In the genomic region with DNA sequence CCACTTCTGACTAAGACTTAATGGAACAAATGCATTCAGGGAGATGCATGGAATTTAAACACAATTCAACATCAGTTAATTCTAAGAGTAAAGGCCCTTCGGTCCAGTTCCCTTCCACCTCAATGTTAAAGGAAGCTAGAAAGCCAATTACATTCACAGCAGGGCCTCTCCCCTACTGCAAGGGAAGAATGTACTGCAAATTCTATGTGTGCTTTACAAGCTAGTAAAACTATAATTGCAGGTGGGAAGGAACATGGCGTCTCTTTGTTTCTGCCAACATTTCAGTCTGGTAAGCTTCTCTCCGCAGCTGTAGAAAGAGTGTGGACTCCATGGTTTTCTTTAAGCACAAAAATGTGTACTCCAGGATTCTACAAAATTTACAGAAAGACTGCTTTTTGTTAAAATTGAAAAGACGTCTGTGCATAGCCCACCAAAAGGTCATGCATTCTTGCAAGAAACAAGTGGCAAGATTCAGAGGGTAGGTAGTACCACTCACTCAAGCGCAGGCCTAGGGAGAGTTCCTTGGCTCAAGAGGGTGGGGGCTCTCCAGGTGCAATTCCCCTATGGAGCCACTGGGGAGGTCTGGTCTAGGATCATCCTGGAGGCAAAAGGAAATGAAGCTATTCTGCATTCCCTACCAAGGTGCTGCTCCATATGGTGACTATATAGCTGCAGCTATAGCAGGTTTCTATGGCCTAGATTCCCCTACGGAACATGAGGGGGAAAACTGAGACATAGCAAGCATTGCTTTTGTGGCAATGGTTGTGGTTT, we compare ENCODE assay signal across 15 cellular contexts.
DNase-seq lines count a peak whose midpoint lies in the region; ATAC-seq and TF ChIP-seq lines count a peak whose summit lies in the region.
"Had no signal": no experiment of that assay in that cellular context is flagged by ENCODE, and none has a peak within 500 bp of the region (broad histone marks: within the 10 kb centered on the region; RNA-seq: fewer than 3 reads in every experiment).

No MANE protein-coding gene starts in this region.

- TF ChIP-seq CTCF in BE2C (IDR thresholded peaks at IDR 0.05; ENCODE audit: low read depth, low read length): peak; percentile 32; the same call in 1 of the 2 replicates
- peak; percentile 28 for TF ChIP-seq CTCF in astrocyte of the cerebellum (IDR thresholded peaks at IDR 0.05; ENCODE audit: low read depth, low read length, missing control alignments)
- no peak for TF ChIP-seq CTCF in CD4-positive, alpha-beta T cell (IDR thresholded peaks at IDR 0.05)

- H3K27me3 Mint-ChIP-seq in CD4-positive, alpha-beta T cell: no peaks in the 10 kb centered on the region

- CTCF ChIA-PET in HEK293T (lab: Yijun Ruan, JAX): interaction anchor here (0.9 to 1.2 kb wide), 3 partner anchors 8 to 36 kb away, joined by 3 to 4 read pairs (median 4); no protein-coding TSS in a partner anchor
- CTCF ChIA-PET in CD4-positive, alpha-beta T cell (lab: Charles Lee): no interaction called here

- no peaks in the 10 kb centered on the region for H3K9me3 ChIP-seq in BE2C
- no peaks in the 10 kb centered on the region for H3K9me3 ChIP-seq in CD4-positive, alpha-beta T cell (ENCODE audit: control insufficient read depth, low read length)
- H3K9me3 ChIP-seq: BLaER1 treated with 17β-estradiol and CSF1 and Interleukin-3, amounts not matched to agents 10 nM and 100 nM; esophagus muscularis mucosa had no signal

- no peaks in the 10 kb centered on the region for H3K4me1 ChIP-seq in BE2C
- H3K4me1 ChIP-seq: BLaER1 treated with 17β-estradiol and CSF1 and Interleukin-3, amounts not matched to agents 10 nM and 100 nM had no signal

- no peak overlapping the region for H3K4me3 ChIP-seq in BE2C (ENCODE audit: low read depth, low read length)
- no peak overlapping the region for H3K4me3 ChIP-seq in astrocyte of the cerebellum (ENCODE audit: low read depth, low read length)
- H3K4me3 ChIP-seq: BLaER1 treated with 17β-estradiol and CSF1 and Interleukin-3, amounts not matched to agents 10 nM and 100 nM; esophagus muscularis mucosa had no signal

- POLR2A ChIA-PET in HEK293T (lab: Yijun Ruan, JAX): no interaction called here
- POLR2A ChIA-PET in CD4-positive, alpha-beta T cell (lab: Charles Lee): no interaction called here

- intact Hi-C loops in CD4-positive, alpha-beta T cell (cut with DNase I, micrococcal nuclease): loop anchor here in 1 of 2 experiments (5.0 kb wide), 1 partner anchor 619 kb away; no protein-coding TSS in a partner anchor

- no peak overlapping the region for H3K27ac Mint-ChIP-seq in CD4-positive, alpha-beta T cell
- H3K27ac Mint-ChIP-seq: T-helper 2 cell treated with Interferon-gamma antibody and Interleukin-4, amounts not matched to agents 5 μg/mL and 100 μg/mL, for 36 hours had no signal

- H3K4me3 Mint-ChIP-seq in CD4-positive, alpha-beta T cell: no peak overlapping the region
- H3K4me3 Mint-ChIP-seq: T-helper 2 cell treated with Interferon-gamma antibody and Interleukin-4, amounts not matched to agents 5 μg/mL and 100 μg/mL, for 36 hours had no signal

- H3K27ac ChIP-seq in CD4-positive, alpha-beta T cell (ENCODE audit: low read depth, low read length): no peak overlapping the region
- H3K27ac ChIP-seq: BLaER1 treated with 17β-estradiol and CSF1 and Interleukin-3, amounts not matched to agents 10 nM and 100 nM; esophagus muscularis mucosa; KMS-11 had no signal

- H3K4me1 Mint-ChIP-seq in CD4-positive, alpha-beta T cell (ENCODE audit: low read depth): no peaks in the 10 kb centered on the region

- H3K36me3 Mint-ChIP-seq in CD4-positive, alpha-beta T cell (ENCODE audit: low read depth): peaks cover 24% of the 10 kb centered on the region

- H3K36me3 ChIP-seq in BE2C: no peaks in the 10 kb centered on the region

- ATAC-seq in HG02852 (IDR thresholded peaks at IDR 0.05; ENCODE audit: unreplicated experiment): no peak
- no peak for ATAC-seq in CD4-positive, alpha-beta T cell (ENCODE audit: poor library complexity)
- ATAC-seq: left cardiac atrium had no signal

- in situ Hi-C loops in astrocyte of the cerebellum (cut with HindIII; ENCODE audit: low sequenced_read_pairs): no loop called here

- H3K27me3 ChIP-seq in BE2C: no peaks in the 10 kb centered on the region
- H3K27me3 ChIP-seq in CD4-positive, alpha-beta T cell (ENCODE audit: control insufficient read depth, insufficient read depth, low read length): no peaks in the 10 kb centered on the region
- H3K27me3 ChIP-seq: BLaER1 treated with 17β-estradiol and CSF1 and Interleukin-3, amounts not matched to agents 10 nM and 100 nM; esophagus muscularis mucosa had no signal

- H3K9me3 Mint-ChIP-seq in CD4-positive, alpha-beta T cell: no peaks in the 10 kb centered on the region
- H3K9me3 Mint-ChIP-seq: T-helper 2 cell treated with Interferon-gamma antibody and Interleukin-4, amounts not matched to agents 5 μg/mL and 100 μg/mL, for 36 hours had no signal

- DNase-seq in BE2C (no peak), HEK293T (ENCODE audit: extremely low spot score) (peak; percentile 66), astrocyte of the cerebellum (ENCODE audit: low read depth) (no peak), iPS-NIHi7 (ENCODE audit: extremely low spot score) (peak; percentile 76), NCI-H1048 (lab: John Stamatoyannopoulos, UW) (no peak), NCI-H2107 (lab: John Stamatoyannopoulos, UW) (no peak)
- no peak for DNase-seq in CD4-positive, alpha-beta T cell
- DNase-seq: anterior cingulate cortex; left cardiac atrium; NK-92 treated with Interleukin-12 subunit alpha and Interleukin-12 subunit beta, amount 100 ng/mL, for 24 hours had no signal

TF ChIP-seq in HEK293T, 16 proteins besides CTCF, POLR2A, EP300 and RAD21:
- no peak for TF ChIP-seq CTBP1 (IDR thresholded peaks at IDR 0.05; ENCODE audit: borderline replicate concordance)
- TF ChIP-seq PKNOX1 (IDR thresholded peaks at IDR 0.05): no peak
- no peak for TF ChIP-seq TARDBP (IDR thresholded peaks at IDR 0.05)
- no peak for TF ChIP-seq LEF1 (IDR thresholded peaks at IDR 0.05; ENCODE audit: borderline replicate concordance)
- TF ChIP-seq FOXM1 (IDR thresholded peaks at IDR 0.05; ENCODE audit: borderline replicate concordance): no peak
- no peak for TF ChIP-seq BHLHE40 (IDR thresholded peaks at IDR 0.05; ENCODE audit: borderline replicate concordance)
- TF ChIP-seq ARNT (IDR thresholded peaks at IDR 0.05): no peak
- no peak for TF ChIP-seq ZNF384 (IDR thresholded peaks at IDR 0.05)
- no peak for TF ChIP-seq NFRKB (IDR thresholded peaks at IDR 0.05)
- no peak for TF ChIP-seq FOXA1 (IDR thresholded peaks at IDR 0.05)
- TF ChIP-seq ELF4 (IDR thresholded peaks at IDR 0.05): no peak
- TF ChIP-seq SP1 (IDR thresholded peaks at IDR 0.05): no peak
- TF ChIP-seq FOXK2 (IDR thresholded peaks at IDR 0.05): no peak
- no peak for TF ChIP-seq HDGF (IDR thresholded peaks at IDR 0.05; ENCODE audit: borderline replicate concordance)
- no peak for TF ChIP-seq SUZ12 (IDR thresholded peaks at IDR 0.05)
- no peak for TF ChIP-seq L3MBTL2 (conservative IDR thresholded peaks at IDR 0.05)

Comparison
In these comparisons a context has a peak if more than half of its experiments do, and no peak if none do; other contexts are left out.
1. DNase-seq: peak in HEK293T (single experiment) and iPS-NIHi7 (single experiment); none in BE2C (single experiment), astrocyte of the cerebellum (single experiment), NCI-H1048 (single experiment), CD4-positive, alpha-beta T cell (0 of 10) and NCI-H2107 (single experiment).